ENCODE assay signal across 8 cellular contexts in genomic region chr21:42892931-42893660, GRCh38. TPM values are rescaled to one million over a fixed set of nuclear protein-coding genes. Genes with fewer than 3 reads are reported as not detected.
A peak's percentile ranks its signal among the peaks of the same experiment; 100 is the strongest.
DNase-seq lines count a peak whose midpoint lies in the region; ATAC-seq and TF ChIP-seq lines count a peak whose summit lies in the region.

NDUFV3 (plus strand) TSS chr21:42893309; CDS start chr21:42893334, 25 bp downstream.

- H3K36me3 Mint-ChIP-seq in activated naive CD8-positive, alpha-beta T cell, result no peaks in the 10 kb centered on the region

- H3K27ac ChIP-seq in osteoblast (ENCODE audit: low read depth, low read length) (peak within 1 kb of the TSS; percentile 92), thoracic aorta (peak within 1 kb of the TSS; percentile 88 to 93)

- H3K27me3 ChIP-seq in osteoblast (ENCODE audit: insufficient read depth, low read length) (no peaks in the 10 kb centered on the region), thoracic aorta (replicated peaks; ENCODE audit: insufficient read depth) (no peaks in the 10 kb centered on the region)

- H3K36me3 ChIP-seq in osteoblast (ENCODE audit: insufficient read depth, low read length), result peaks cover 25% of the 10 kb centered on the region
- peaks cover 12% of the 10 kb centered on the region for H3K36me3 ChIP-seq in thoracic aorta

- H3K9me3 Mint-ChIP-seq in activated naive CD8-positive, alpha-beta T cell (ENCODE audit: low read depth), result no peaks in the 10 kb centered on the region

- peaks cover 16% of the 10 kb centered on the region for H3K4me1 ChIP-seq in osteoblast (ENCODE audit: insufficient read depth, low read length)
- H3K4me1 ChIP-seq in thoracic aorta (ENCODE audit: control insufficient read depth in 1 of 2, low read depth in 2 of 2), result peaks cover 6 to 10% of the 10 kb centered on the region in 2 donors

- H3K79me2 ChIP-seq in osteoblast (ENCODE audit: insufficient read depth, low read length), result peaks cover 32% of the 10 kb centered on the region

- peak within 1 kb of the TSS; percentile 97 for H3K27ac Mint-ChIP-seq in activated naive CD8-positive, alpha-beta T cell

- CTCF ChIA-PET in GM10248 (lab: Yijun Ruan, JAX), result interaction anchor here (1.1 to 1.7 kb wide), 6 partner anchors 8 to 776 kb away, joined by 3 to 5 read pairs (median 3); no protein-coding TSS in a partner anchor

- TF ChIP-seq CTCF in GM10248 (IDR thresholded peaks at IDR 0.05; ENCODE audit: control extremely low read depth, extremely low read depth, low read depth, missing control alignments) (no peak), osteoblast (IDR thresholded peaks at IDR 0.05; ENCODE audit: extremely low read depth, low read depth, low read length) (no peak), thoracic aorta (IDR thresholded peaks at IDR 0.05) (no peak)

- ATAC-seq in HG02623 (IDR thresholded peaks at IDR 0.05; ENCODE audit: unreplicated experiment) (peak; percentile 89), thoracic aorta (ENCODE audit: insufficient number of reproducible peaks, low FRiP score, low read depth) (peak; percentile 94)

- peaks cover 18% of the 10 kb centered on the region for H4K20me1 ChIP-seq in osteoblast (ENCODE audit: insufficient read depth, low read length)

- peak within 1 kb of the TSS; percentile 90 for H3K4me3 Mint-ChIP-seq in activated naive CD8-positive, alpha-beta T cell

- H3K27me3 Mint-ChIP-seq in activated naive CD8-positive, alpha-beta T cell, result no peaks in the 10 kb centered on the region

- no peaks in the 10 kb centered on the region for H3K9me3 ChIP-seq in osteoblast (ENCODE audit: low read depth, low read length)
- no peaks in the 10 kb centered on the region for H3K9me3 ChIP-seq in thoracic aorta

- POLR2A ChIA-PET in GM10248 (lab: Yijun Ruan, JAX), result interaction anchor here (0.6 to 0.9 kb wide), 2 partner anchors 15 to 1924 kb away, joined by 3 read pairs; no protein-coding TSS in a partner anchor

- DNase-seq in GM10248 (ENCODE audit: extremely low spot score) (peak; percentile 100), NCI-H1105 (lab: John Stamatoyannopoulos, UW) (peak; percentile 98), SKM-1 treated with dmso at 0.1 percent for 144 hours (lab: John Stamatoyannopoulos, UW; ENCODE audit: unreplicated experiment) (peak; percentile 97), glomerular visceral epithelial cell (ENCODE audit: extremely low spot score) (peak; percentile 99), osteoblast (ENCODE audit: insufficient read length, low spot score, missing footprints) (peak; percentile 99), thoracic aorta (ENCODE audit: low spot score) (peak; percentile 99)

- H2AFZ ChIP-seq in osteoblast (ENCODE audit: low read length), result peak within 1 kb of the TSS; percentile 93

- H3K4me1 Mint-ChIP-seq in activated naive CD8-positive, alpha-beta T cell (ENCODE audit: low read depth), result peaks cover 21% of the 10 kb centered on the region

- H3K4me3 ChIP-seq in osteoblast (ENCODE audit: insufficient read depth, low read length), result peak within 1 kb of the TSS; percentile 99
- H3K4me3 ChIP-seq in thoracic aorta, result peak within 1 kb of the TSS; percentile 91

- H3K4me2 ChIP-seq in osteoblast (ENCODE audit: insufficient read depth, low read length), result peak within 1 kb of the TSS; percentile 90

RNA-seq across cellular contexts. Expression of gene NDUFV3, which starts in this region (rescaled TPM):
- 65.1 and 66.2 TPM in 2 replicates for total RNA-seq in osteoblast
- 10 to 100 TPM; 42.8 to 65.8 TPM for total RNA-seq in thoracic aorta

Comparison
In these comparisons a context has a peak if more than half of its experiments do, and no peak if none do; other contexts are left out.
1. Peak in every context shown above with its lines: DNase-seq, ATAC-seq, H3K4me3 ChIP-seq and H3K27ac ChIP-seq.